Comparison of ENCODE assay signal across 9 cellular contexts in the genomic region with DNA sequence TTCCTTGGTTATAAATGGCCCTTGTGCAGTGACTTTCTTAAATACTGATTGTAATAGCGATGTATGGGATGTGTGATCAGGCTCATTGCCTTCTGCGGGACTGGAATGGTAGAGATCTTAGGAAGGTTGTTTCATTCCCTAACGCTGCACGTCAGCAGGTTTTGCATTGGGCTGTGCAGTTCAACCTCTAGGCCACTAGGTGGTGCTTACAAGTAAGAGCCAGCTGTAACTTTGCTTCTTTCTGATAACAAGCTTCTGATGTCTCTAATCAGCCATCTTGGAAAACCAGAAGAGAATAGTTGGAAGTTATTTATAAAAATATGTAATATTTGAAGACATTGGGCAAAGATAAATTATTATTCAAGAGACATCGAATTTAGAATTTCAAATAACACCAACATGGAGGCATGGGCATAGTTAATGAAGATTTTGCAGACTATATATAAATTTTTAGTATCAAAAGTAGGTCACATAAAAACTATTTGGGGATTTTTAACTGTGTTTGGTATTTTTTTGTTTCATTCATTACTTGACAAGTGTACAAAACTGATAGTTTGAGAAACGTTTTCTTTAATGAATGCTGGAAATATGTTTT.
DNase-seq lines count a peak whose midpoint lies in the region; ATAC-seq and TF ChIP-seq lines count a peak whose summit lies in the region.
"Had no signal": no experiment of that assay in that cellular context is flagged by ENCODE, and none has a peak within 500 bp of the region (broad histone marks: within the 10 kb centered on the region; RNA-seq: fewer than 3 reads in every experiment).

No MANE protein-coding gene starts in this region.

- H3K9ac ChIP-seq in smooth muscle cell (ENCODE audit: low read depth): no peak overlapping the region

- H3K27me3 Mint-ChIP-seq in T-helper 2 cell treated with Interferon-gamma antibody and Interleukin-4, amounts not matched to agents 5 μg/mL and 100 μg/mL, for 36 hours (ENCODE audit: low read depth): no peaks in the 10 kb centered on the region
- H3K27me3 Mint-ChIP-seq: activated naive CD4-positive, alpha-beta T cell treated with anti-CD3 and anti-CD28 coated beads, Interleukin-2, amount 50 U/mL, for 24 hours had no signal

- H3K4me2 ChIP-seq in smooth muscle cell: peak overlapping the region; percentile 38

- H3K4me1 Mint-ChIP-seq in T-helper 2 cell treated with Interferon-gamma antibody and Interleukin-4, amounts not matched to agents 5 μg/mL and 100 μg/mL, for 36 hours (ENCODE audit: low read depth): no peaks in the 10 kb centered on the region
- H3K4me1 Mint-ChIP-seq: activated naive CD4-positive, alpha-beta T cell treated with anti-CD3 and anti-CD28 coated beads, Interleukin-2, amount 50 U/mL, for 24 hours had no signal

- H4K20me1 ChIP-seq in smooth muscle cell (ENCODE audit: low read depth): no peaks in the 10 kb centered on the region

- DNase-seq in DMS 273 (lab: John Stamatoyannopoulos, UW; ENCODE audit: unreplicated experiment): peak; percentile 64
- no peak for DNase-seq in DMS 273 treated with DMSO at 0.1 percent for 48 hours (lab: John Stamatoyannopoulos, UW)
- DNase-seq in LHCN-M2 (ENCODE audit: low read depth): peak; percentile 12
- DNase-seq in SKM-1 treated with dmso at 0.1 percent for 144 hours (lab: John Stamatoyannopoulos, UW; ENCODE audit: unreplicated experiment): peak; percentile 32
- peak; percentile 24 for DNase-seq in fibroblast of the conjunctiva (ENCODE audit: low read depth)
- no peak for DNase-seq in smooth muscle cell (lab: John Stamatoyannopoulos, UW; ENCODE audit: unreplicated experiment)
- no peak for DNase-seq in T-helper 2 cell treated with Interferon-gamma antibody and Interleukin-4, amounts not matched to agents 5 μg/mL and 100 μg/mL, for 36 hours (ENCODE audit: low spot score)

- H3K9me3 ChIP-seq in smooth muscle cell (replicated peaks; ENCODE audit: low read depth): no peaks in the 10 kb centered on the region

- peaks cover 23% of the 10 kb centered on the region for H3K9me3 Mint-ChIP-seq in T-helper 2 cell treated with Interferon-gamma antibody and Interleukin-4, amounts not matched to agents 5 μg/mL and 100 μg/mL, for 36 hours

- H3K27me3 ChIP-seq in smooth muscle cell (ENCODE audit: low read depth): no peaks in the 10 kb centered on the region

- H3K79me2 ChIP-seq in smooth muscle cell (ENCODE audit: low read depth): no peaks in the 10 kb centered on the region

- no peaks in the 10 kb centered on the region for H3F3A ChIP-seq in smooth muscle cell (ENCODE audit: low read depth)

- H3K4me3 Mint-ChIP-seq in T-helper 2 cell treated with Interferon-gamma antibody and Interleukin-4, amounts not matched to agents 5 μg/mL and 100 μg/mL, for 36 hours: no peak overlapping the region
- H3K4me3 Mint-ChIP-seq: activated naive CD4-positive, alpha-beta T cell treated with anti-CD3 and anti-CD28 coated beads, Interleukin-2, amount 50 U/mL, for 24 hours had no signal

- H3K27ac ChIP-seq in smooth muscle cell (ENCODE audit: low read depth): no peak overlapping the region

- H2AFZ ChIP-seq in smooth muscle cell (ENCODE audit: low read depth): peak overlapping the region; percentile 6

- H3K36me3 Mint-ChIP-seq in T-helper 2 cell treated with Interferon-gamma antibody and Interleukin-4, amounts not matched to agents 5 μg/mL and 100 μg/mL, for 36 hours (ENCODE audit: low read depth): no peaks in the 10 kb centered on the region
- H3K36me3 Mint-ChIP-seq: activated naive CD4-positive, alpha-beta T cell treated with anti-CD3 and anti-CD28 coated beads, Interleukin-2, amount 50 U/mL, for 24 hours had no signal

- 45% methylated on average over 6 of the region's 6 CpGs for WGBS in smooth muscle cell (ENCODE audit: low lambda C conversion rate)

- H3K4me3 ChIP-seq in smooth muscle cell: no peak overlapping the region

- H3K27ac Mint-ChIP-seq in T-helper 2 cell treated with Interferon-gamma antibody and Interleukin-4, amounts not matched to agents 5 μg/mL and 100 μg/mL, for 36 hours: no peak overlapping the region
- H3K27ac Mint-ChIP-seq: activated naive CD4-positive, alpha-beta T cell treated with anti-CD3 and anti-CD28 coated beads, Interleukin-2, amount 50 U/mL, for 24 hours had no signal

- H3K4me1 ChIP-seq in smooth muscle cell (ENCODE audit: low read depth): no peaks in the 10 kb centered on the region

- H3K36me3 ChIP-seq in smooth muscle cell (ENCODE audit: low read depth): no peaks in the 10 kb centered on the region

- ATAC-seq in GM21529 (IDR thresholded peaks at IDR 0.05; ENCODE audit: unreplicated experiment): peak; percentile 79

- TF ChIP-seq CTCF in smooth muscle cell (IDR thresholded peaks at IDR 0.05; ENCODE audit: borderline replicate concordance, insufficient read depth, poor library complexity, severe bottlenecking): peak; percentile 92

Comparison
In these comparisons a context has a peak if more than half of its experiments do, and no peak if none do; other contexts are left out.
1. DNase-seq: peak in DMS 273 (single experiment), LHCN-M2 (single experiment), SKM-1 treated with dmso at 0.1 percent for 144 hours (single experiment) and fibroblast of the conjunctiva (single experiment); none in DMS 273 treated with DMSO at 0.1 percent for 48 hours (single experiment), smooth muscle cell (single experiment) and T-helper 2 cell treated with Interferon-gamma antibody and Interleukin-4, amounts not matched to agents 5 μg/mL and 100 μg/mL, for 36 hours (single experiment).